ENCODE assay signal across 13 cellular contexts in genomic region chr22:32996702-32997101, GRCh38.
A peak's percentile ranks its signal among the peaks of the same experiment; 100 is the strongest.
DNase-seq lines count a peak whose midpoint lies in the region; ATAC-seq and TF ChIP-seq lines count a peak whose summit lies in the region.
"Had no signal": no experiment of that assay in that cellular context is flagged by ENCODE, and none has a peak within 500 bp of the region (broad histone marks: within the 10 kb centered on the region; RNA-seq: fewer than 3 reads in every experiment).

No MANE protein-coding gene starts in this region.

- H3K79me1 ChIP-seq in H9 (ENCODE audit: insufficient read depth, low read depth, low read length, poor library complexity, severe bottlenecking): no peaks in the 10 kb centered on the region

- no peak overlapping the region for H4K8ac ChIP-seq in H9 (replicated peaks; ENCODE audit: insufficient read length, low read depth, low read length)

- H4K5ac ChIP-seq in H9 (ENCODE audit: insufficient read length, low read depth, low read length): no peak overlapping the region

- H4K91ac ChIP-seq in H9 (ENCODE audit: insufficient read length, low read depth, low read length): no peak overlapping the region

- H2BK5ac ChIP-seq in H9 (ENCODE audit: insufficient read length, low read length): no peak overlapping the region

- H3K36me3 Mint-ChIP-seq in activated naive CD4-positive, alpha-beta T cell treated with anti-CD3 and anti-CD28 coated beads, Interleukin-2, amount 10 ng/mL, durations not matched to agents 7 days and 5 days: no peaks in the 10 kb centered on the region
- peaks cover 13 to 70% (median 65%) of the 10 kb centered on the region in 3 experiments; a peak in 6 of 7 replicates for H3K36me3 Mint-ChIP-seq in H9 (ENCODE audit: insufficient read depth in 1 of 3, low read depth in 3 of 3)

- no peak overlapping the region for H2AK5ac ChIP-seq in H9 (ENCODE audit: insufficient read length, low read length)

- H2BK20ac ChIP-seq in H9 (ENCODE audit: low read depth, low read length, poor library complexity, severe bottlenecking): no peak overlapping the region

- no CpG with 5 or more reads among the region's 11 CpGs for WGBS in H9 (ENCODE audit: extremely low coverage, insufficient read length, low lambda C conversion rate)

- H3K4me2 ChIP-seq in H9 (ENCODE audit: insufficient read depth, insufficient read length, low read length): no peak overlapping the region

- H3K4me1 ChIP-seq in foreskin keratinocyte: peaks cover 28% of the 10 kb centered on the region
- peaks cover 3% of the 10 kb centered on the region; the same call in 1 of the 2 replicates for H3K4me1 ChIP-seq in H9 (ENCODE audit: insufficient read depth, low read length)

- no peak overlapping the region for H3T11ph ChIP-seq in H9 (ENCODE audit: low read length)

- CTCF ChIA-PET in activated naive CD4-positive, alpha-beta T cell treated with anti-CD3 and anti-CD28 coated beads, Interleukin-2, amount 10 ng/mL, durations not matched to agents 7 days and 5 days (lab: Charles Lee): no interaction called here

- peak; percentile 43 for DNase-seq in RPMI7951 (ENCODE audit: low read depth)
- peak; percentile 54 to 83 for DNase-seq in foreskin keratinocyte
- no peak for DNase-seq in omental fat pad (ENCODE audit: low spot score)
- no peak for DNase-seq in NCI-H1417 (lab: John Stamatoyannopoulos, UW)
- no peak for DNase-seq in activated naive CD4-positive, alpha-beta T cell treated with anti-CD3 and anti-CD28 coated beads, Interleukin-2, amount 10 ng/mL, durations not matched to agents 7 days and 5 days
- DNase-seq in H9: no peak
- DNase-seq: activated naive CD4-positive, alpha-beta T cell treated with Interleukin-2 at 50 U/mL for 16 hours; foreskin melanocyte; stimulated activated CD4-positive, alpha-beta T cell treated with anti-CD3 and anti-CD28 coated beads, Interleukin-2, amount 100 ng/mL, for 48 hours; stimulated activated naive CD4-positive, alpha-beta T cell had no signal

- ATAC-seq in foreskin keratinocyte (peak; percentile 85), omental fat pad (ENCODE audit: low FRiP score) (peak; percentile 97), HG02571 (IDR thresholded peaks at IDR 0.05; ENCODE audit: unreplicated experiment) (no peak)
- ATAC-seq: left colon had no signal

- H3K14ac ChIP-seq in H9 (ENCODE audit: insufficient read depth, low read length): no peak overlapping the region

- no peak overlapping the region for H2AFZ ChIP-seq in H9 (ENCODE audit: low read length)

- H3K4me1 Mint-ChIP-seq in activated naive CD4-positive, alpha-beta T cell treated with anti-CD3 and anti-CD28 coated beads, Interleukin-2, amount 10 ng/mL, durations not matched to agents 7 days and 5 days: no peaks in the 10 kb centered on the region
- H3K4me1 Mint-ChIP-seq in H9: peaks cover 23 to 55% of the 10 kb centered on the region in 2 experiments

- no peak overlapping the region for H2BK15ac ChIP-seq in H9 (ENCODE audit: low read depth, low read length)

- peak; percentile 18 for TF ChIP-seq CTCF in foreskin keratinocyte (conservative IDR thresholded peaks at IDR 0.05)
- TF ChIP-seq CTCF in omental fat pad (IDR thresholded peaks at IDR 0.05): no peak
- TF ChIP-seq CTCF in H9 (conservative IDR thresholded peaks at IDR 0.05): no peak

- H3K27ac ChIP-seq in foreskin keratinocyte (no peak overlapping the region), H9 (ENCODE audit: insufficient read length, low read depth, low read length) (no peak overlapping the region)

- no peaks in the 10 kb centered on the region for H3K9me3 Mint-ChIP-seq in activated naive CD4-positive, alpha-beta T cell treated with anti-CD3 and anti-CD28 coated beads, Interleukin-2, amount 10 ng/mL, durations not matched to agents 7 days and 5 days
- no peaks in the 10 kb centered on the region for H3K9me3 Mint-ChIP-seq in H9
- H3K9me3 Mint-ChIP-seq: T-helper 2 cell treated with Interferon-gamma antibody and Interleukin-4, amounts not matched to agents 5 μg/mL and 100 μg/mL, for 36 hours had no signal

- no peak overlapping the region for H3K9ac ChIP-seq in H9 (ENCODE audit: extremely low read depth, insufficient read length, low read length)

- H3K27ac Mint-ChIP-seq in activated naive CD4-positive, alpha-beta T cell treated with anti-CD3 and anti-CD28 coated beads, Interleukin-2, amount 10 ng/mL, durations not matched to agents 7 days and 5 days: no peak overlapping the region
- no peak overlapping the region for H3K27ac Mint-ChIP-seq in H9
- H3K27ac Mint-ChIP-seq: T-helper 2 cell treated with Interferon-gamma antibody and Interleukin-4, amounts not matched to agents 5 μg/mL and 100 μg/mL, for 36 hours had no signal

- no peaks in the 10 kb centered on the region for H3K27me3 ChIP-seq in foreskin keratinocyte
- H3K27me3 ChIP-seq in H9 (ENCODE audit: insufficient read depth, low read length): no peaks in the 10 kb centered on the region

- no peak overlapping the region for H2BK120ac ChIP-seq in H9 (ENCODE audit: low read depth, low read length, poor library complexity, severe bottlenecking)

- no peak overlapping the region for H3K4me3 Mint-ChIP-seq in activated naive CD4-positive, alpha-beta T cell treated with anti-CD3 and anti-CD28 coated beads, Interleukin-2, amount 10 ng/mL, durations not matched to agents 7 days and 5 days
- H3K4me3 Mint-ChIP-seq in H9: no peak overlapping the region
- H3K4me3 Mint-ChIP-seq: T-helper 2 cell treated with Interferon-gamma antibody and Interleukin-4, amounts not matched to agents 5 μg/mL and 100 μg/mL, for 36 hours had no signal

- no peaks in the 10 kb centered on the region for H3K79me2 ChIP-seq in H9 (ENCODE audit: insufficient read depth, low read length)

- H2BK12ac ChIP-seq in H9 (ENCODE audit: insufficient read length, low read depth, low read length): no peak overlapping the region

- H4K20me1 ChIP-seq in H9 (ENCODE audit: control insufficient read depth, insufficient read depth, insufficient read length): no peaks in the 10 kb centered on the region

- no peaks in the 10 kb centered on the region for H3K23me2 ChIP-seq in H9 (ENCODE audit: insufficient read length, low read depth, low read length, poor library complexity, severe bottlenecking)

- no peak overlapping the region for H3K56ac ChIP-seq in H9 (ENCODE audit: insufficient read length, low read depth, low read length)

- H3K27me3 Mint-ChIP-seq in activated naive CD4-positive, alpha-beta T cell treated with anti-CD3 and anti-CD28 coated beads, Interleukin-2, amount 10 ng/mL, durations not matched to agents 7 days and 5 days: peaks cover 3% of the 10 kb centered on the region
- H3K27me3 Mint-ChIP-seq in H9 (ENCODE audit: low read depth): no peaks in the 10 kb centered on the region; the same call in 1 of the 2 replicates

- H3K4ac ChIP-seq in H9 (ENCODE audit: low read depth, low read length): no peak overlapping the region

- no peak overlapping the region for H3K18ac ChIP-seq in H9 (ENCODE audit: insufficient read length, low read depth, low read length)

- no peaks in the 10 kb centered on the region for H3K9me3 ChIP-seq in H9 (ENCODE audit: control insufficient read depth, low read depth, low read length)

- no peak overlapping the region for H3K23ac ChIP-seq in H9 (ENCODE audit: insufficient read length, low read depth, low read length)

Comparison
In these comparisons a context has a peak if more than half of its experiments do, and no peak if none do; other contexts are left out.
1. DNase-seq: peak in RPMI7951 (single experiment) and foreskin keratinocyte (2 of 2); none in omental fat pad (single experiment), NCI-H1417 (0 of 3), activated naive CD4-positive, alpha-beta T cell treated with anti-CD3 and anti-CD28 coated beads, Interleukin-2, amount 10 ng/mL, durations not matched to agents 7 days and 5 days (single experiment) and H9 (single experiment).